ENCODE assay signal across 13 cellular contexts in genomic region chr20:22462975-22463914, GRCh38.
A peak's percentile ranks its signal among the peaks of the same experiment; 100 is the strongest.
DNase-seq lines count a peak whose midpoint lies in the region; ATAC-seq, FAIRE-seq and TF ChIP-seq lines count a peak whose summit lies in the region.
"Had no signal": no experiment of that assay in that cellular context is flagged by ENCODE, and none has a peak within 500 bp of the region (broad histone marks: within the 10 kb centered on the region; RNA-seq: fewer than 3 reads in every experiment).

No MANE protein-coding gene starts in this region.

- H2BK20ac ChIP-seq in H1 (ENCODE audit: low read length), result no peak overlapping the region

- no peaks in the 10 kb centered on the region for H3K79me1 ChIP-seq in H1 (ENCODE audit: low read depth, low read length)

- no peak for TF ChIP-seq POLR2A in H1 (IDR thresholded peaks at IDR 0.05; ENCODE audit: control extremely low read depth in 1 of 2, low read depth in 2 of 2, low read length in 2 of 2)

- H2AFZ ChIP-seq in H1 (ENCODE audit: low read length), result no peak overlapping the region

- WGBS in H1 (ENCODE audit: extremely low coverage in 1 of 2, insufficient coverage in 1 of 2, insufficient read length in 1 of 2, insufficient replicate concordance in 2 of 2, low coverage in 1 of 2, low lambda C conversion rate in 2 of 2, missing lambda C conversion rate in 1 of 2), 2 experiments, result 64% methylated on average over 11 of the region's 11 CpGs; no CpG with 5 or more reads in 1 of the 2 experiments

- POLR2A ChIA-PET in H1 (lab: Charles Lee; ENCODE audit: partially characterized antibody), result no interaction called here

- TF ChIP-seq EP300 in H1 (IDR thresholded peaks at IDR 0.05; ENCODE audit: borderline replicate concordance in 1 of 2, low read depth in 2 of 2, low read length in 2 of 2), result no peak

- H2AK5ac ChIP-seq in H1 (ENCODE audit: low read depth, low read length), result no peak overlapping the region

- no peak overlapping the region for H3K27ac ChIP-seq in H1 (ENCODE audit: low read depth, low read length)

- CTCF ChIA-PET in H1 (lab: Charles Lee; ENCODE audit: partially characterized antibody), result interaction anchor here (1.0 to 7.6 kb wide), 8 partner anchors 9 to 126 kb away, joined by 3 to 36 read pairs (median 4); no protein-coding TSS in a partner anchor

- H4K8ac ChIP-seq in H1 (ENCODE audit: extremely low read depth, insufficient read depth, low read length), result no peak overlapping the region

- H2BK12ac ChIP-seq in H1 (ENCODE audit: low read depth, low read length), result no peak overlapping the region

- H3K36me3 ChIP-seq in H1 (ENCODE audit: control insufficient read depth in 2 of 4, insufficient read depth in 4 of 4, low read length in 3 of 4) (no peaks in the 10 kb centered on the region), BE2C (no peaks in the 10 kb centered on the region)

- H4K91ac ChIP-seq in H1 (replicated peaks; ENCODE audit: insufficient read length, low read length), result no peak overlapping the region

- no peak overlapping the region for H2BK15ac ChIP-seq in H1 (ENCODE audit: low read length)

- no peaks in the 10 kb centered on the region for H3K9me3 ChIP-seq in H1 (ENCODE audit: insufficient read depth in 2 of 2, low read depth in 1 of 2, low read length in 1 of 2)
- no peaks in the 10 kb centered on the region for H3K9me3 ChIP-seq in BE2C
- H3K9me3 ChIP-seq: Caco-2 had no signal

- no peaks in the 10 kb centered on the region for H3K23me2 ChIP-seq in H1 (ENCODE audit: low read depth, low read length)

- no peak overlapping the region for H3K9ac ChIP-seq in H1 (replicated peaks in 1 of 4; ENCODE audit: extremely low read depth in 1 of 4, low read depth in 3 of 4, low read length in 3 of 4)

- no peak overlapping the region for H4K5ac ChIP-seq in H1 (ENCODE audit: insufficient read length, low read depth, low read length)

- H2BK120ac ChIP-seq in H1 (replicated peaks; ENCODE audit: low read depth, low read length), result no peak overlapping the region

- FAIRE-seq in H1 (lab: Jason Lieb, UNC), result peak; percentile 24
- FAIRE-seq: RCC 7860 had no signal

- H3K4me1 ChIP-seq in H1 (replicated peaks in 1 of 4; ENCODE audit: control insufficient read depth in 3 of 4, insufficient read depth in 4 of 4, low read length in 3 of 4) (peaks cover 3 to 8% (median 4%) of the 10 kb centered on the region in 4 experiments), BE2C (no peaks in the 10 kb centered on the region)

- ATAC-seq in HG02870 (IDR thresholded peaks at IDR 0.05; ENCODE audit: unreplicated experiment), result no peak
- ATAC-seq: naive thymus-derived CD8-positive, alpha-beta T cell had no signal

- TF ChIP-seq CTCF in H1 (IDR thresholded peaks at IDR 0.05; ENCODE audit: control extremely low read depth in 1 of 3, insufficient read depth in 1 of 3, low read depth in 1 of 3, low read length in 3 of 3), result no peak
- no peak for TF ChIP-seq CTCF in BE2C (IDR thresholded peaks at IDR 0.05; ENCODE audit: low read depth, low read length)

- peaks cover 0 to 2% of the 10 kb centered on the region in 2 experiments for H4K20me1 ChIP-seq in H1 (replicated peaks in 1 of 2; ENCODE audit: control insufficient read depth in 1 of 2, insufficient read depth in 2 of 2, low read length in 2 of 2)

- no peak overlapping the region for H2BK5ac ChIP-seq in H1 (ENCODE audit: low read depth, low read length)

- no peak overlapping the region for H3K14ac ChIP-seq in H1 (ENCODE audit: insufficient read length)

- H3K79me2 ChIP-seq in H1 (ENCODE audit: control insufficient read depth in 1 of 2, insufficient read depth in 2 of 2, low read length in 2 of 2), result no peaks in the 10 kb centered on the region

- no peak overlapping the region for H3K18ac ChIP-seq in H1 (ENCODE audit: extremely low read depth, low read length)

- DNase-seq in NCI-H1092 treated with DMSO at 0.1 percent for 48 hours (lab: John Stamatoyannopoulos, UW) (peak; percentile 92), NCI-H345 (lab: John Stamatoyannopoulos, UW) (peak; percentile 96), H1 (ENCODE audit: low read depth in 1 of 2, low spot score in 2 of 2) (no peak), retina (peak; percentile 46), DMS 273 treated with DMSO at 0.1 percent for 48 hours (lab: John Stamatoyannopoulos, UW) (no peak), BE2C (no peak)
- DNase-seq: activated naive CD4-positive, alpha-beta T cell treated with anti-CD3 and anti-CD28 coated beads, Interleukin-2, amount 50 U/mL, for 16 hours; Caco-2; HCEC 1CT; KG1; naive thymus-derived CD8-positive, alpha-beta T cell had no signal

- TF ChIP-seq RAD21 in H1 (IDR thresholded peaks at IDR 0.05 in 1 of 2, conservative IDR thresholded peaks at IDR 0.05 in 1 of 2; ENCODE audit: low read depth in 2 of 2, low read length in 2 of 2), result no peak

- H3K23ac ChIP-seq in H1 (ENCODE audit: insufficient read length), result no peak overlapping the region

- H3K56ac ChIP-seq in H1 (replicated peaks; ENCODE audit: insufficient read length, low read depth, low read length), result no peak overlapping the region

- 0 out of 4 replicates have a peak overlapping the region, but pooled peaks of 1 of the 2 experiments have one; percentile 10 for H3K4me2 ChIP-seq in H1 (ENCODE audit: insufficient read depth in 1 of 2, low read depth in 2 of 2, low read length in 2 of 2)

- H3K4me3 ChIP-seq in H1 (ENCODE audit: extremely low read depth in 1 of 4, insufficient read depth in 2 of 4, low read depth in 3 of 4, low read length in 4 of 4) (no peak overlapping the region), BE2C (ENCODE audit: low read depth, low read length) (no peak overlapping the region)

- H3K4ac ChIP-seq in H1 (replicated peaks; ENCODE audit: insufficient read length, low read depth, low read length), result no peak overlapping the region

- peaks cover 6 to 34% (median 19%) of the 10 kb centered on the region in 4 experiments for H3K27me3 ChIP-seq in H1 (replicated peaks in 1 of 4; ENCODE audit: control insufficient read depth in 3 of 4, extremely low read depth in 1 of 4, insufficient read depth in 3 of 4, low read length in 3 of 4)
- no peaks in the 10 kb centered on the region for H3K27me3 ChIP-seq in BE2C

TF ChIP-seq in H1, 55 proteins besides CTCF, POLR2A, EP300 and RAD21:
- TF ChIP-seq CBX8 (IDR thresholded peaks at IDR 0.05; ENCODE audit: borderline replicate concordance, low read depth, low read length) (no peak), NANOG (IDR thresholded peaks at IDR 0.05; ENCODE audit: insufficient read depth, low read depth, low read length, poor library complexity, severe bottlenecking) (no peak), SP4 (IDR thresholded peaks at IDR 0.05; ENCODE audit: low read length) (no peak), EZH2 (IDR thresholded peaks at IDR 0.05; ENCODE audit: low read depth, low read length, severe bottlenecking) (no peak), RXRA (IDR thresholded peaks at IDR 0.05; ENCODE audit: insufficient read depth, low read depth, low read length) (no peak), SRF (IDR thresholded peaks at IDR 0.05; ENCODE audit: low read depth, low read length) (no peak), SP2 (IDR thresholded peaks at IDR 0.05; ENCODE audit: low read length) (no peak), KDM5A (IDR thresholded peaks at IDR 0.05; ENCODE audit: low read length) (no peak), JUN (IDR thresholded peaks at IDR 0.05; ENCODE audit: low read depth, low read length) (no peak), RFX5 (IDR thresholded peaks at IDR 0.05; ENCODE audit: borderline replicate concordance, low read depth, low read length) (no peak), JUND (IDR thresholded peaks at IDR 0.05; ENCODE audit: low read length) (no peak), PHF8 (conservative IDR thresholded peaks at IDR 0.05; ENCODE audit: low read depth, low read length) (no peak)
- TF ChIP-seq, protein P1, sequence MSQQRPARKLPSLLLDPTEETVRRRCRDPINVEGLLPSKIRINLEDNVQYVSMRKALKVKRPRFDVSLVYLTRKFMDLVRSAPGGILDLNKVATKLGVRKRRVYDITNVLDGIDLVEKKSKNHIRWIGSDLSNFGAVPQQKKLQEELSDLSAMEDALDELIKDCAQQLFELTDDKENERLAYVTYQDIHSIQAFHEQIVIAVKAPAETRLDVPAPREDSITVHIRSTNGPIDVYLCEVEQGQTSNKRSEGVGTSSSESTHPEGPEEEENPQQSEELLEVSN (IDR thresholded peaks at IDR 0.05), result no peak

Comparison
In these comparisons a context has a peak if more than half of its experiments do, and no peak if none do; other contexts are left out.
1. DNase-seq: peak in NCI-H1092 treated with DMSO at 0.1 percent for 48 hours (single experiment), NCI-H345 (single experiment) and retina (single experiment); none in H1 (0 of 2), DMS 273 treated with DMSO at 0.1 percent for 48 hours (single experiment) and BE2C (single experiment).